8 cellular contexts compared by ENCODE assay signal in genomic region chr1:156766288-156767100, GRCh38. TPM values are rescaled to one million over a fixed set of nuclear protein-coding genes. Genes with fewer than 3 reads are reported as not detected.
DNase-seq lines count a peak whose midpoint lies in the region; ATAC-seq, FAIRE-seq and TF ChIP-seq lines count a peak whose summit lies in the region.

No MANE protein-coding gene starts in this region.

- DNase-seq in D341Med (ENCODE audit: low spot score) (peak; percentile 60), LHCN-M2 (ENCODE audit: low read depth) (peak; percentile 42), coronary artery (ENCODE audit: low spot score) (no peak), HTR-8/SVneo (ENCODE audit: insufficient read length, low spot score) (no peak)
- DNase-seq in central memory CD4-positive, alpha-beta T cell = no peak
- DNase-seq in stimulated activated CD4-positive, alpha-beta T cell treated with anti-CD3 and anti-CD28 coated beads, Interleukin-4, amount 100 ng/mL, for 24 hours = no peak

- peak overlapping the region; percentile 67 to 81 for H3K27ac ChIP-seq in coronary artery
- peak overlapping the region; percentile 98 for H3K27ac ChIP-seq in muscle layer of duodenum (ENCODE audit: low read length)

- no peak for FAIRE-seq in HTR-8/SVneo (lab: Jason Lieb, UNC)

- no peaks in the 10 kb centered on the region for H3K27me3 ChIP-seq in muscle layer of duodenum (ENCODE audit: low read depth, low read length)

- H3K36me3 ChIP-seq in muscle layer of duodenum (ENCODE audit: control insufficient read depth in 1 of 2, insufficient read depth in 2 of 2, low read length in 2 of 2) = peaks cover 6 to 11% of the 10 kb centered on the region in 2 donors

- TF ChIP-seq CTCF in coronary artery (IDR thresholded peaks at IDR 0.05) = no peak

- H3K9me3 ChIP-seq in muscle layer of duodenum (ENCODE audit: control insufficient read depth in 1 of 2, low read length in 2 of 2) = no peaks in the 10 kb centered on the region

- ATAC-seq in GM21390 (IDR thresholded peaks at IDR 0.05; ENCODE audit: unreplicated experiment) = peak; percentile 7

- H3K4me3 ChIP-seq in coronary artery (peak overlapping the region; percentile 76), muscle layer of duodenum (ENCODE audit: low read depth in 1 of 2, low read length in 2 of 2) (peak overlapping the region; percentile 80 to 82)

- H3K4me1 ChIP-seq in muscle layer of duodenum (ENCODE audit: control insufficient read depth in 1 of 2, insufficient read depth in 2 of 2, low read length in 2 of 2) = peaks cover 8 to 39% of the 10 kb centered on the region in 2 donors

RNA-seq across cellular contexts. Expression of gene PRCC, which starts 0.8 kb away (rescaled TPM):
- 36.8 and 44.4 TPM in 2 replicates for total RNA-seq in LHCN-M2 (2014; rRNA removed)
- polyA plus RNA-seq in LHCN-M2 (2012) = 44.1 TPM

RNA-seq across cellular contexts. Expression of gene HDGF, which starts 15.0 kb away (rescaled TPM):
- 327 and 339 TPM in 2 replicates for total RNA-seq in LHCN-M2 (2014; rRNA removed)
- polyA plus RNA-seq in LHCN-M2 (2012) = 270 TPM

RNA-seq across cellular contexts. Expression of gene MRPL24, which starts 25.6 kb away (rescaled TPM):
- 80.4 and 86.1 TPM in 2 replicates for total RNA-seq in LHCN-M2 (2014; rRNA removed)
- polyA plus RNA-seq in LHCN-M2 (2012) = 124 TPM

RNA-seq across cellular contexts. Expression of gene ISG20L2, which starts 37.9 kb away (rescaled TPM):
- total RNA-seq in LHCN-M2 (2014; rRNA removed) = 14.2 and 25.6 TPM in 2 replicates
- 15.8 TPM for polyA plus RNA-seq in LHCN-M2 (2012)

RNA-seq across cellular contexts. Expression of gene METTL25B, which starts 38.2 kb away (rescaled TPM):
- 10.0 and 11.2 TPM in 2 replicates for total RNA-seq in LHCN-M2 (2014; rRNA removed)
- 10.6 TPM for polyA plus RNA-seq in LHCN-M2 (2012)

Comparison
In these comparisons a context has a peak if more than half of its experiments do, and no peak if none do; other contexts are left out.
1. DNase-seq: peak in D341Med (single experiment) and LHCN-M2 (single experiment); none in coronary artery (single experiment), central memory CD4-positive, alpha-beta T cell (single experiment), stimulated activated CD4-positive, alpha-beta T cell treated with anti-CD3 and anti-CD28 coated beads, Interleukin-4, amount 100 ng/mL, for 24 hours (single experiment) and HTR-8/SVneo (single experiment).